Comparison of ENCODE assay signal across 9 cellular contexts in genomic region chr12:120474092-120474960, GRCh38. TPM values are rescaled to one million over a fixed set of nuclear protein-coding genes. Genes with fewer than 3 reads are reported as not detected.
DNase-seq lines count a peak whose midpoint lies in the region; ATAC-seq and TF ChIP-seq lines count a peak whose summit lies in the region.
"Had no signal": no experiment of that assay in that cellular context is flagged by ENCODE, and none has a peak within 500 bp of the region (broad histone marks: within the 10 kb centered on the region; RNA-seq: fewer than 3 reads in every experiment).

No MANE protein-coding gene starts in this region.

- peaks cover 5% of the 10 kb centered on the region for H3K27me3 Mint-ChIP-seq in activated T-helper 2 cell treated with anti-CD3 and anti-CD28 coated beads, Interferon-gamma antibody, Interleukin-2, Interleukin-4, amounts not matched to agents 10 μg/mL and 5 μg/mL and 100 μg/mL, durations not matched to agents 14 hours and 24 hours and 36 hours (ENCODE audit: low read depth)

- no peaks in the 10 kb centered on the region for H3K9me3 ChIP-seq in WERI-Rb-1 (ENCODE audit: severe bottlenecking)

- H3K36me3 ChIP-seq in H7 (replicated peaks; ENCODE audit: control insufficient read depth, insufficient read depth, low read length), result no peaks in the 10 kb centered on the region
- H3K36me3 ChIP-seq in WERI-Rb-1, result no peaks in the 10 kb centered on the region

- peaks cover 21% of the 10 kb centered on the region for H3K4me1 Mint-ChIP-seq in activated T-helper 2 cell treated with anti-CD3 and anti-CD28 coated beads, Interferon-gamma antibody, Interleukin-2, Interleukin-4, amounts not matched to agents 10 μg/mL and 5 μg/mL and 100 μg/mL, durations not matched to agents 14 hours and 24 hours and 36 hours (ENCODE audit: low read depth)

- no peak for TF ChIP-seq CTCF in WERI-Rb-1 (IDR thresholded peaks at IDR 0.05; ENCODE audit: low read depth, low read length)

- no peaks in the 10 kb centered on the region for H3K27me3 ChIP-seq in H7 (ENCODE audit: control insufficient read depth, insufficient read depth, low read length)
- no peaks in the 10 kb centered on the region for H3K27me3 ChIP-seq in WERI-Rb-1 (ENCODE audit: insufficient read depth, low read depth, severe bottlenecking)

- H3K9me3 Mint-ChIP-seq in activated T-helper 2 cell treated with anti-CD3 and anti-CD28 coated beads, Interferon-gamma antibody, Interleukin-2, Interleukin-4, amounts not matched to agents 10 μg/mL and 5 μg/mL and 100 μg/mL, durations not matched to agents 14 hours and 24 hours and 36 hours, result no peaks in the 10 kb centered on the region

- intact Hi-C loops in activated T-helper 2 cell treated with anti-CD3 and anti-CD28 coated beads, Interferon-gamma antibody, Interleukin-2, Interleukin-4, amounts not matched to agents 10 μg/mL and 5 μg/mL and 100 μg/mL, durations not matched to agents 14 hours and 24 hours and 36 hours (cut with micrococcal nuclease), result no loop called here

- H3K36me3 Mint-ChIP-seq in activated T-helper 2 cell treated with anti-CD3 and anti-CD28 coated beads, Interferon-gamma antibody, Interleukin-2, Interleukin-4, amounts not matched to agents 10 μg/mL and 5 μg/mL and 100 μg/mL, durations not matched to agents 14 hours and 24 hours and 36 hours (ENCODE audit: low read depth), result peaks cover 3% of the 10 kb centered on the region

- DNase-seq in H7 (peak; percentile 47), RPMI7951 (ENCODE audit: low read depth) (peak; percentile 87), skeletal muscle cell (ENCODE audit: low read depth) (peak; percentile 39), WERI-Rb-1 (no peak), mesenteric fat pad (ENCODE audit: low spot score) (no peak)
- no peak for DNase-seq in activated T-helper 2 cell treated with anti-CD3 and anti-CD28 coated beads, Interferon-gamma antibody, Interleukin-2, Interleukin-4, amounts not matched to agents 10 μg/mL and 5 μg/mL and 100 μg/mL, durations not matched to agents 14 hours and 24 hours and 36 hours (ENCODE audit: low spot score)
- DNase-seq: effector CD4-positive, alpha-beta T cell had no signal

- no peak overlapping the region for H3K27ac Mint-ChIP-seq in activated T-helper 2 cell treated with anti-CD3 and anti-CD28 coated beads, Interferon-gamma antibody, Interleukin-2, Interleukin-4, amounts not matched to agents 10 μg/mL and 5 μg/mL and 100 μg/mL, durations not matched to agents 14 hours and 24 hours and 36 hours

- H3K4me3 Mint-ChIP-seq in activated T-helper 2 cell treated with anti-CD3 and anti-CD28 coated beads, Interferon-gamma antibody, Interleukin-2, Interleukin-4, amounts not matched to agents 10 μg/mL and 5 μg/mL and 100 μg/mL, durations not matched to agents 14 hours and 24 hours and 36 hours (ENCODE audit: low read depth), result no peak overlapping the region

- peak; percentile 95 for ATAC-seq in esophagus mucosa
- ATAC-seq in HG02623 (IDR thresholded peaks at IDR 0.05; ENCODE audit: unreplicated experiment), result no peak

- H3K4me3 ChIP-seq in H7 (ENCODE audit: insufficient read depth, low read depth, low read length) (no peak overlapping the region), skeletal muscle cell (ENCODE audit: low read depth, low read length) (no peak overlapping the region), WERI-Rb-1 (ENCODE audit: low read depth, low read length) (no peak overlapping the region)

- H3K27ac ChIP-seq in WERI-Rb-1, result no peak overlapping the region

RNA-seq across cellular contexts. Expression of gene SRSF9, which starts 4.8 kb away (rescaled TPM):
- total RNA-seq in H7 (2014; rRNA removed; shearing (Covaris generic)), result 203 and 212 TPM in 2 replicates
- total RNA-seq in RPMI7951 (2014; rRNA removed; shearing (Covaris generic)), result 172 and 194 TPM in 2 replicates
- 139 TPM for total RNA-seq in esophagus mucosa
- total RNA-seq in activated T-helper 2 cell treated with anti-CD3 and anti-CD28 coated beads, Interferon-gamma antibody, Interleukin-2, Interleukin-4, amounts not matched to agents 10 μg/mL and 5 μg/mL and 100 μg/mL, durations not matched to agents 14 hours and 24 hours and 36 hours, result 248 and 251 TPM in 2 replicates
- total RNA-seq in mesenteric fat pad, result 120 TPM

RNA-seq across cellular contexts. Expression of gene DYNLL1, which starts 21.6 kb away (rescaled TPM):
- 215 and 313 TPM in 2 replicates for total RNA-seq in H7 (2014; rRNA removed; shearing (Covaris generic))
- total RNA-seq in RPMI7951 (2014; rRNA removed; shearing (Covaris generic)), result 585 and 618 TPM in 2 replicates
- total RNA-seq in esophagus mucosa (621 TPM), mesenteric fat pad (142 TPM)
- total RNA-seq in activated T-helper 2 cell treated with anti-CD3 and anti-CD28 coated beads, Interferon-gamma antibody, Interleukin-2, Interleukin-4, amounts not matched to agents 10 μg/mL and 5 μg/mL and 100 μg/mL, durations not matched to agents 14 hours and 24 hours and 36 hours, result 323 and 329 TPM in 2 replicates

RNA-seq across cellular contexts. Expression of gene GATC, which starts 28.1 kb away (rescaled TPM):
- 19.8 and 23.4 TPM in 2 replicates for total RNA-seq in H7 (2014; rRNA removed; shearing (Covaris generic))
- total RNA-seq in RPMI7951 (2014; rRNA removed; shearing (Covaris generic)), result 17.7 and 17.8 TPM in 2 replicates
- 9.8 TPM for total RNA-seq in esophagus mucosa
- total RNA-seq in activated T-helper 2 cell treated with anti-CD3 and anti-CD28 coated beads, Interferon-gamma antibody, Interleukin-2, Interleukin-4, amounts not matched to agents 10 μg/mL and 5 μg/mL and 100 μg/mL, durations not matched to agents 14 hours and 24 hours and 36 hours, result 30.4 and 38.0 TPM in 2 replicates
- total RNA-seq in mesenteric fat pad, result 27.7 TPM

RNA-seq across cellular contexts. Expression of gene TRIAP1, which starts 28.1 kb away (rescaled TPM):
- total RNA-seq in H7 (2014; rRNA removed; shearing (Covaris generic)), result 35.2 and 37.2 TPM in 2 replicates
- total RNA-seq in RPMI7951 (2014; rRNA removed; shearing (Covaris generic)), result 26.9 and 33.5 TPM in 2 replicates
- total RNA-seq in esophagus mucosa (22.4 TPM), mesenteric fat pad (19.9 TPM)
- 36.8 TPM in 2 replicates for total RNA-seq in activated T-helper 2 cell treated with anti-CD3 and anti-CD28 coated beads, Interferon-gamma antibody, Interleukin-2, Interleukin-4, amounts not matched to agents 10 μg/mL and 5 μg/mL and 100 μg/mL, durations not matched to agents 14 hours and 24 hours and 36 hours

RNA-seq across cellular contexts. Expression of gene COX6A1, which starts 36.4 kb away (rescaled TPM):
- total RNA-seq in H7 (2014; rRNA removed; shearing (Covaris generic)), result 488 and 604 TPM in 2 replicates
- total RNA-seq in RPMI7951 (2014; rRNA removed; shearing (Covaris generic)), result 430 and 475 TPM in 2 replicates
- total RNA-seq in esophagus mucosa (514 TPM), mesenteric fat pad (312 TPM)
- total RNA-seq in activated T-helper 2 cell treated with anti-CD3 and anti-CD28 coated beads, Interferon-gamma antibody, Interleukin-2, Interleukin-4, amounts not matched to agents 10 μg/mL and 5 μg/mL and 100 μg/mL, durations not matched to agents 14 hours and 24 hours and 36 hours, result 328 and 333 TPM in 2 replicates

Comparison
In these comparisons a context has a peak if more than half of its experiments do, and no peak if none do; other contexts are left out.
1. DNase-seq: peak in H7 (single experiment), RPMI7951 (single experiment) and skeletal muscle cell (single experiment); none in WERI-Rb-1 (single experiment), activated T-helper 2 cell treated with anti-CD3 and anti-CD28 coated beads, Interferon-gamma antibody, Interleukin-2, Interleukin-4, amounts not matched to agents 10 μg/mL and 5 μg/mL and 100 μg/mL, durations not matched to agents 14 hours and 24 hours and 36 hours (single experiment) and mesenteric fat pad (single experiment).